ENCODE assay signal across 25 cellular contexts in genomic region chr13:103350147-103350546, GRCh38.
"Had no signal": no experiment of that assay in that cellular context is flagged by ENCODE, and none has a peak within 500 bp of the region (broad histone marks: within the 10 kb centered on the region; RNA-seq: fewer than 3 reads in every experiment).

No MANE protein-coding gene starts in this region.

- DNase-seq: hippocampal formation; immature natural killer cell; kidney; lower lobe of right lung; mammary epithelial cell; mesenchymal stem cell; naive B cell; natural killer cell; occipital lobe; psoas muscle; right lobe of liver; stimulated activated CD4-positive, alpha-beta T cell treated with anti-CD3 and anti-CD28 coated beads, Interleukin-1b, Interleukin-23, amount 100 ng/mL, for 48 hours; stimulated activated CD4-positive, alpha-beta T cell treated with anti-CD3 and anti-CD28 coated beads, Interleukin-2, amount 100 ng/mL, for 48 hours; stimulated activated CD4-positive, alpha-beta T cell treated with anti-CD3 and anti-CD28 coated beads, Interleukin-4, amount 100 ng/mL, for 4 hours; stimulated activated CD8-positive, alpha-beta memory T cell treated with anti-CD3 and anti-CD28 coated beads, Interleukin-4, amount 100 ng/mL, for 48 hours; stimulated activated naive CD4-positive, alpha-beta T cell treated with Interleukin-2 at 50 U/mL for 16 hours; stimulated activated naive CD8-positive, alpha-beta T cell treated with anti-CD3 and anti-CD28 coated beads, Interleukin-15, amount 100 ng/mL, for 72 hours; uterus had no signal

- H3K4me1 Mint-ChIP-seq: immature natural killer cell; naive B cell; natural killer cell; stimulated activated memory B cell treated with anti-CD40 and anti-IgM and Interleukin-4, amounts not matched to agents 10 μg/mL and 1 μg/mL and 100 μg/mL, for 72 hours; stimulated activated naive CD8-positive, alpha-beta T cell treated with anti-CD3 and anti-CD28 coated beads, Interleukin-15, amount 100 ng/mL, for 72 hours had no signal

- H3K27ac Mint-ChIP-seq: immature natural killer cell; naive B cell; natural killer cell; nephron progenitor cell; neural progenitor cell; stimulated activated memory B cell treated with anti-CD40 and anti-IgM and Interleukin-4, amounts not matched to agents 10 μg/mL and 1 μg/mL and 100 μg/mL, for 72 hours; stimulated activated naive CD8-positive, alpha-beta T cell treated with anti-CD3 and anti-CD28 coated beads, Interleukin-15, amount 100 ng/mL, for 72 hours; type B pancreatic cell had no signal

- H3K36me3 Mint-ChIP-seq: naive B cell; neural progenitor cell; stimulated activated memory B cell treated with anti-CD40 and anti-IgM and Interleukin-4, amounts not matched to agents 10 μg/mL and 1 μg/mL and 100 μg/mL, for 72 hours; type B pancreatic cell had no signal

- H3K36me3 ChIP-seq: lower lobe of right lung, neural progenitor cell, neutrophil, right lobe of liver, tibial nerve, uterus had no signal

- H3K9me3 Mint-ChIP-seq: neural progenitor cell had no signal

- H3K9me3 ChIP-seq: neutrophil, right lobe of liver, uterus had no signal

- H3K4me3 ChIP-seq: lower lobe of right lung, psoas muscle, right lobe of liver, tibial nerve, uterus had no signal

- H3K27me3 Mint-ChIP-seq: naive B cell; stimulated activated memory B cell treated with anti-CD40 and anti-IgM and Interleukin-4, amounts not matched to agents 10 μg/mL and 1 μg/mL and 100 μg/mL, for 72 hours had no signal

- H3K27me3 ChIP-seq: neural progenitor cell, neutrophil, right lobe of liver, tibial nerve, uterus had no signal

- H3K27ac ChIP-seq: lower lobe of right lung, neural progenitor cell, neutrophil, parathyroid adenoma, psoas muscle, right lobe of liver, tibial nerve, uterus had no signal

- ATAC-seq: lower lobe of right lung; natural killer cell; psoas muscle; right lobe of liver; stimulated activated memory B cell treated with anti-CD40 and anti-IgM and Interleukin-4, amounts not matched to agents 10 μg/mL and 1 μg/mL and 100 μg/mL, for 72 hours; stimulated activated naive CD8-positive, alpha-beta T cell treated with anti-CD3 and anti-CD28 coated beads, Interleukin-15, amount 100 ng/mL, for 72 hours had no signal

- H3K4me1 ChIP-seq: lower lobe of right lung, parathyroid adenoma, psoas muscle, right lobe of liver, tibial nerve, uterus had no signal

- H3K79me2 ChIP-seq: parathyroid adenoma had no signal

- H2AFZ ChIP-seq: parathyroid adenoma had no signal

- H3K4me3 Mint-ChIP-seq: immature natural killer cell; naive B cell; natural killer cell; stimulated activated memory B cell treated with anti-CD40 and anti-IgM and Interleukin-4, amounts not matched to agents 10 μg/mL and 1 μg/mL and 100 μg/mL, for 72 hours; stimulated activated naive CD8-positive, alpha-beta T cell treated with anti-CD3 and anti-CD28 coated beads, Interleukin-15, amount 100 ng/mL, for 72 hours had no signal
